ENCODE assay signal across 26 cellular contexts in the genomic region with DNA sequence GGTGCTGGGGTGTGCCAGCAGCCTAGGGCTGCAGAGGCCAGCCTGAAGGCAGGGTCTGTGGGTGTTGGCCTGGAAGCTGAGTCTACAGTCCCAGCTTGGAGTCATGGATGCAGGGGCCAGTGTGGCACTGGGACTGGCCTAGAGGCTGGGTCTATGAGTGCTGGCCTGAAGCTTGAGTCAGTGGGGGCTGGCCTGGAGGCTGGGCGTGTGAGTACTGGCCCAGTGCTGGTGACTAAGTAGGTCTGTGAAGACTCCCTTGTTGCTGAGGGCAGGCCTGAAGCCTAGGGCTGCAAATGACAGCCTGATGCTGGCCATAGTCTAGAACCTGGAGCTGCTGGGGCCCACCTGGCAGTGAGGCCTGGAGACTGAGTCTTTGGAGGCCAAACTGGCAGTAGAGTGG.
"Had no signal": no experiment of that assay in that cellular context is flagged by ENCODE, and none has a peak within 500 bp of the region (broad histone marks: within the 10 kb centered on the region; RNA-seq: fewer than 3 reads in every experiment).

No MANE protein-coding gene starts in this region.

- H3K36me3 Mint-ChIP-seq: immature natural killer cell; natural killer cell; neural progenitor cell; stimulated activated memory B cell treated with anti-CD40 and anti-IgM and Interleukin-4, amounts not matched to agents 10 μg/mL and 1 μg/mL and 100 μg/mL, for 72 hours had no signal

- H3K9me3 ChIP-seq: left ventricle myocardium inferior, neutrophil, ovary, right lobe of liver, tibial nerve had no signal

- H3K4me3 Mint-ChIP-seq: immature natural killer cell; memory B cell; natural killer cell; nephron progenitor cell; neural progenitor cell; stimulated activated memory B cell treated with anti-CD40 and anti-IgM and Interleukin-4, amounts not matched to agents 10 μg/mL and 1 μg/mL and 100 μg/mL, for 72 hours; stimulated activated naive CD8-positive, alpha-beta T cell treated with anti-CD3 and anti-CD28 coated beads, Interleukin-15, amount 100 ng/mL, for 72 hours had no signal

- H3K27me3 ChIP-seq: neural progenitor cell, neutrophil, ovary, right atrium auricular region, right lobe of liver, upper lobe of left lung, vagina had no signal

- H3K27me3 Mint-ChIP-seq: memory B cell; progenitor cell of endocrine pancreas; stimulated activated naive CD8-positive, alpha-beta T cell treated with anti-CD3 and anti-CD28 coated beads, Interleukin-15, amount 100 ng/mL, for 72 hours had no signal

- H3K9me3 Mint-ChIP-seq: immature natural killer cell, memory B cell, natural killer cell, nephron progenitor cell, neural progenitor cell had no signal

- ATAC-seq: natural killer cell; stimulated activated memory B cell treated with anti-CD40 and anti-IgM and Interleukin-4, amounts not matched to agents 10 μg/mL and 1 μg/mL and 100 μg/mL, for 72 hours; stimulated activated naive CD8-positive, alpha-beta T cell treated with anti-CD3 and anti-CD28 coated beads, Interleukin-15, amount 100 ng/mL, for 72 hours had no signal

- H3K36me3 ChIP-seq: left ventricle myocardium inferior, neural progenitor cell, neutrophil, ovary, right atrium auricular region, right lobe of liver, tibial nerve, upper lobe of left lung, vagina had no signal

- H3K27ac ChIP-seq: left ventricle myocardium inferior, neural progenitor cell, neutrophil, ovary, right atrium auricular region, right lobe of liver, tibial nerve, upper lobe of left lung, vagina had no signal

- DNase-seq: hypothalamus; immature natural killer cell; left ventricle myocardium inferior; natural killer cell; nephron progenitor cell; occipital lobe; ovary; right lobe of liver; stimulated activated CD4-positive, alpha-beta T cell treated with anti-CD3 and anti-CD28 coated beads, Interleukin-1b, Interleukin-23, amount 100 ng/mL, for 48 hours; stimulated activated CD4-positive, alpha-beta T cell treated with anti-CD3 and anti-CD28 coated beads, Interleukin-2, amount 100 ng/mL, for 48 hours; stimulated activated CD4-positive, alpha-beta T cell treated with anti-CD3 and anti-CD28 coated beads, Interleukin-4, amount 100 ng/mL, for 4 hours; stimulated activated CD8-positive, alpha-beta memory T cell treated with anti-CD3 and anti-CD28 coated beads, Interleukin-4, amount 100 ng/mL, for 48 hours; stimulated activated naive CD4-positive, alpha-beta T cell treated with Interleukin-2 at 50 U/mL for 16 hours; stimulated activated naive CD8-positive, alpha-beta T cell treated with anti-CD3 and anti-CD28 coated beads, Interleukin-15, amount 100 ng/mL, for 72 hours; substantia nigra; upper lobe of left lung had no signal

- H3K4me1 Mint-ChIP-seq: immature natural killer cell; memory B cell; natural killer cell; nephron progenitor cell; neural progenitor cell; stimulated activated memory B cell treated with anti-CD40 and anti-IgM and Interleukin-4, amounts not matched to agents 10 μg/mL and 1 μg/mL and 100 μg/mL, for 72 hours; stimulated activated naive CD8-positive, alpha-beta T cell treated with anti-CD3 and anti-CD28 coated beads, Interleukin-15, amount 100 ng/mL, for 72 hours had no signal

- H3K27ac Mint-ChIP-seq: immature natural killer cell; memory B cell; natural killer cell; neural progenitor cell; progenitor cell of endocrine pancreas; stimulated activated memory B cell treated with anti-CD40 and anti-IgM and Interleukin-4, amounts not matched to agents 10 μg/mL and 1 μg/mL and 100 μg/mL, for 72 hours had no signal

- H3K4me1 ChIP-seq: left ventricle myocardium inferior, neural progenitor cell, right atrium auricular region, right lobe of liver, tibial nerve, upper lobe of left lung, vagina had no signal

- H3K4me3 ChIP-seq: left ventricle myocardium inferior, lung, neural progenitor cell, ovary, right atrium auricular region, right lobe of liver, smooth muscle cell, tibial nerve, upper lobe of left lung, vagina had no signal
